Comparison of ENCODE assay signal across 8 cellular contexts in the genomic region with DNA sequence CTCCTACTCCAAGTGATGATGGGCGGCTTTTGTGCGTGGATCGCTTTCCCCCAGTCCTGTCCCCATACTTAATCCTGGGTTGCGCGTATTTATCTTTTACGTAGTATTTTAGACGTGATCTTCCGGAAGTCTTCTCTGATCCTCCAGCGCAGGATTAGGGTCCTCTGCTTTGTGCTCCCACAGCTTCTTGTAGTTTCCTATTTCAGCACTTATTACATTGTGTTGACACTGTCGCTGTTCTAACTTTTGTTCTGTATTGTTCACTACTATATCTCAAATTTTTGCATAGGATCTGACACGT. TPM values are rescaled to one million over a fixed set of nuclear protein-coding genes. Genes with fewer than 3 reads are reported as not detected.
DNase-seq lines count a peak whose midpoint lies in the region; ATAC-seq, FAIRE-seq and TF ChIP-seq lines count a peak whose summit lies in the region.

No MANE protein-coding gene starts in this region.

- H3K36me3 ChIP-seq in kidney (ENCODE audit: control insufficient read depth in 1 of 2, insufficient read depth in 2 of 2, low read length in 2 of 2): peaks cover 29 to 34% of the 10 kb centered on the region in 2 donors
- H3K36me3 ChIP-seq in tibial nerve: peaks cover 0 to 69% (median 14%) of the 10 kb centered on the region in 3 donors

- no peaks in the 10 kb centered on the region for H3K9me3 ChIP-seq in kidney (ENCODE audit: control insufficient read depth in 1 of 2, low read length in 2 of 2)
- H3K9me3 ChIP-seq in tibial nerve: no peaks in the 10 kb centered on the region

- H3K27ac ChIP-seq in kidney (ENCODE audit: low read depth in 2 of 2, low read length in 2 of 2): peak overlapping the region; percentile 45 to 56
- peak overlapping the region; percentile 42 to 92 (median 86) for H3K27ac ChIP-seq in tibial nerve

- no peaks in the 10 kb centered on the region for H3K27me3 ChIP-seq in tibial nerve

- H3K27me3 Mint-ChIP-seq in activated T-cell treated with anti-CD3 and anti-CD28 coated beads, Interleukin-2, amount 50 U/mL, for 24 hours: no peaks in the 10 kb centered on the region
- H3K27me3 Mint-ChIP-seq in activated T-helper 2 cell treated with anti-CD3 and anti-CD28 coated beads, Interferon-gamma antibody, Interleukin-2, Interleukin-4, amounts not matched to agents 10 μg/mL and 5 μg/mL and 100 μg/mL, durations not matched to agents 14 hours and 24 hours and 36 hours (ENCODE audit: low read depth): no peaks in the 10 kb centered on the region

- ATAC-seq in HG02588 (IDR thresholded peaks at IDR 0.05; ENCODE audit: unreplicated experiment): no peak

- 1% methylated on average over 11 of the region's 11 CpGs for WGBS in tibial nerve, 2 donors

- H3K4me3 ChIP-seq in kidney (ENCODE audit: low read length in 2 of 2) (peak overlapping the region; percentile 92 to 99), tibial nerve (peak overlapping the region; percentile 57 to 96 (median 93))

- TF ChIP-seq EP300 in tibial nerve (IDR thresholded peaks at IDR 0.05): no peak

- H3K4me1 ChIP-seq in kidney (ENCODE audit: control insufficient read depth in 1 of 2, insufficient read depth in 1 of 2, low read depth in 1 of 2, low read length in 2 of 2) (peaks cover 5 to 14% of the 10 kb centered on the region in 2 donors), tibial nerve (peaks cover 0 to 56% (median 25%) of the 10 kb centered on the region in 4 donors)

- H3K9ac ChIP-seq in kidney (ENCODE audit: low read length in 2 of 2): peak overlapping the region; percentile 73 to 89

- peaks cover 44% of the 10 kb centered on the region for H3K4me1 Mint-ChIP-seq in activated T-cell treated with anti-CD3 and anti-CD28 coated beads, Interleukin-2, amount 50 U/mL, for 24 hours (ENCODE audit: low read depth)
- peaks cover 16% of the 10 kb centered on the region for H3K4me1 Mint-ChIP-seq in activated T-helper 2 cell treated with anti-CD3 and anti-CD28 coated beads, Interferon-gamma antibody, Interleukin-2, Interleukin-4, amounts not matched to agents 10 μg/mL and 5 μg/mL and 100 μg/mL, durations not matched to agents 14 hours and 24 hours and 36 hours (ENCODE audit: low read depth)

- H3K27ac Mint-ChIP-seq in activated T-cell treated with anti-CD3 and anti-CD28 coated beads, Interleukin-2, amount 50 U/mL, for 24 hours: peak overlapping the region; percentile 98
- peak overlapping the region; percentile 99 for H3K27ac Mint-ChIP-seq in activated T-helper 2 cell treated with anti-CD3 and anti-CD28 coated beads, Interferon-gamma antibody, Interleukin-2, Interleukin-4, amounts not matched to agents 10 μg/mL and 5 μg/mL and 100 μg/mL, durations not matched to agents 14 hours and 24 hours and 36 hours

- TF ChIP-seq CTCF in kidney (IDR thresholded peaks at IDR 0.05; ENCODE audit: borderline replicate concordance, extremely low read depth, insufficient read depth) (no peak), tibial nerve (IDR thresholded peaks at IDR 0.05) (no peak)

- peak overlapping the region; percentile 99 for H3K4me3 Mint-ChIP-seq in activated T-cell treated with anti-CD3 and anti-CD28 coated beads, Interleukin-2, amount 50 U/mL, for 24 hours
- peak overlapping the region; percentile 99 for H3K4me3 Mint-ChIP-seq in activated T-helper 2 cell treated with anti-CD3 and anti-CD28 coated beads, Interferon-gamma antibody, Interleukin-2, Interleukin-4, amounts not matched to agents 10 μg/mL and 5 μg/mL and 100 μg/mL, durations not matched to agents 14 hours and 24 hours and 36 hours (ENCODE audit: low read depth)

- intact Hi-C loops in activated T-helper 2 cell treated with anti-CD3 and anti-CD28 coated beads, Interferon-gamma antibody, Interleukin-2, Interleukin-4, amounts not matched to agents 10 μg/mL and 5 μg/mL and 100 μg/mL, durations not matched to agents 14 hours and 24 hours and 36 hours (cut with micrococcal nuclease): loop anchor here (5.0 kb wide), 1 partner anchor 914 kb away; no protein-coding TSS in a partner anchor
- intact Hi-C loops in kidney (cut with DNase I): loop anchor here (10.0 kb wide), 1 partner anchor 103 kb away; a partner anchor contains a TSS

- peaks cover 95% of the 10 kb centered on the region for H3K36me3 Mint-ChIP-seq in activated T-cell treated with anti-CD3 and anti-CD28 coated beads, Interleukin-2, amount 50 U/mL, for 24 hours (ENCODE audit: low read depth)
- peaks cover 72% of the 10 kb centered on the region for H3K36me3 Mint-ChIP-seq in activated T-helper 2 cell treated with anti-CD3 and anti-CD28 coated beads, Interferon-gamma antibody, Interleukin-2, Interleukin-4, amounts not matched to agents 10 μg/mL and 5 μg/mL and 100 μg/mL, durations not matched to agents 14 hours and 24 hours and 36 hours (ENCODE audit: low read depth)

- no peaks in the 10 kb centered on the region for H3K9me3 Mint-ChIP-seq in activated T-cell treated with anti-CD3 and anti-CD28 coated beads, Interleukin-2, amount 50 U/mL, for 24 hours
- H3K9me3 Mint-ChIP-seq in activated T-helper 2 cell treated with anti-CD3 and anti-CD28 coated beads, Interferon-gamma antibody, Interleukin-2, Interleukin-4, amounts not matched to agents 10 μg/mL and 5 μg/mL and 100 μg/mL, durations not matched to agents 14 hours and 24 hours and 36 hours: no peaks in the 10 kb centered on the region

- FAIRE-seq in kidney (lab: Jason Lieb, UNC): no peak

- DNase-seq in activated T-cell treated with anti-CD3 and anti-CD28 coated beads, Interleukin-2, amount 50 U/mL, for 24 hours: no peak
- no peak for DNase-seq in activated T-cell treated with anti-CD3 and anti-CD28 coated beads, Interleukin-2, amount 50 U/mL, for 48 hours
- no peak for DNase-seq in activated T-helper 2 cell treated with anti-CD3 and anti-CD28 coated beads, Interferon-gamma antibody, Interleukin-2, Interleukin-4, amounts not matched to agents 10 μg/mL and 5 μg/mL and 100 μg/mL, durations not matched to agents 14 hours and 24 hours and 36 hours (ENCODE audit: low spot score)
- no peak for DNase-seq in kidney
- no peak for DNase-seq in tibial nerve (ENCODE audit: low spot score in 2 of 2)
- DNase-seq in occipital lobe (lab: John Stamatoyannopoulos, UW): no peak
- DNase-seq in cerebellum (ENCODE audit: low spot score): no peak

- no peak for TF ChIP-seq POLR2A in tibial nerve (IDR thresholded peaks at IDR 0.05)

RNA-seq across cellular contexts. Expression of a gene that starts 0.5 kb away (rescaled TPM):
- total RNA-seq in activated T-helper 2 cell treated with anti-CD3 and anti-CD28 coated beads, Interferon-gamma antibody, Interleukin-2, Interleukin-4, amounts not matched to agents 10 μg/mL and 5 μg/mL and 100 μg/mL, durations not matched to agents 14 hours and 24 hours and 36 hours: 111 and 119 TPM in 2 replicates
- total RNA-seq in kidney (76.9 TPM), tibial nerve (100 to 1,000 TPM in 2 of 4 donors, 10 to 100 TPM in 2; 91.6 to 142 (median 108) TPM), occipital lobe (55.7 TPM), cerebellum (56.3 TPM)
- 72.5 TPM for polyA plus RNA-seq in kidney (ENCODE audit: insufficient read depth, low read depth, low replicate concordance)

RNA-seq across cellular contexts. Expression of a gene that starts 0.7 kb away (rescaled TPM):
- total RNA-seq in activated T-helper 2 cell treated with anti-CD3 and anti-CD28 coated beads, Interferon-gamma antibody, Interleukin-2, Interleukin-4, amounts not matched to agents 10 μg/mL and 5 μg/mL and 100 μg/mL, durations not matched to agents 14 hours and 24 hours and 36 hours: 63.0 and 65.6 TPM in 2 replicates
- 56.8 TPM for total RNA-seq in kidney
- polyA plus RNA-seq in kidney (ENCODE audit: insufficient read depth, low read depth, low replicate concordance): 326 TPM
- 10 to 100 TPM; 52.2 to 80.6 (median 64.3) TPM for total RNA-seq in tibial nerve
- total RNA-seq in occipital lobe: 27.8 TPM
- 29.2 TPM for total RNA-seq in cerebellum

RNA-seq across cellular contexts. Expression of a gene that starts 8.8 kb away (rescaled TPM):
- 40.2 and 40.7 TPM in 2 replicates for total RNA-seq in activated T-helper 2 cell treated with anti-CD3 and anti-CD28 coated beads, Interferon-gamma antibody, Interleukin-2, Interleukin-4, amounts not matched to agents 10 μg/mL and 5 μg/mL and 100 μg/mL, durations not matched to agents 14 hours and 24 hours and 36 hours
- total RNA-seq in kidney (19.0 TPM), tibial nerve (100 to 1,000 TPM in 1 of 4 donors, 10 to 100 TPM in 3; 72.8 to 129 (median 93.0) TPM), occipital lobe (7.5 TPM), cerebellum (12.3 TPM)
- 7.6 TPM for polyA plus RNA-seq in kidney (ENCODE audit: insufficient read depth, low read depth, low replicate concordance)

RNA-seq across cellular contexts. Expression of a gene that starts 15.1 kb away (rescaled TPM):
- total RNA-seq in activated T-helper 2 cell treated with anti-CD3 and anti-CD28 coated beads, Interferon-gamma antibody, Interleukin-2, Interleukin-4, amounts not matched to agents 10 μg/mL and 5 μg/mL and 100 μg/mL, durations not matched to agents 14 hours and 24 hours and 36 hours: 0.39 TPM in 2 replicates
- total RNA-seq in kidney: 68.8 TPM
- 43.8 TPM for polyA plus RNA-seq in kidney (ENCODE audit: insufficient read depth, low read depth, low replicate concordance)
- total RNA-seq in tibial nerve: 10 to 100 TPM; 54.6 to 81.0 (median 77.0) TPM
- 15.4 TPM for total RNA-seq in occipital lobe
- total RNA-seq in cerebellum: 17.6 TPM

RNA-seq across cellular contexts. Expression of a gene that starts 16.6 kb away (rescaled TPM):
- 39.1 and 40.0 TPM in 2 replicates for total RNA-seq in activated T-helper 2 cell treated with anti-CD3 and anti-CD28 coated beads, Interferon-gamma antibody, Interleukin-2, Interleukin-4, amounts not matched to agents 10 μg/mL and 5 μg/mL and 100 μg/mL, durations not matched to agents 14 hours and 24 hours and 36 hours
- 20.8 TPM for total RNA-seq in kidney
- 13.7 TPM for polyA plus RNA-seq in kidney (ENCODE audit: insufficient read depth, low read depth, low replicate concordance)
- total RNA-seq in tibial nerve: 10 to 100 TPM; 15.1 to 33.0 (median 21.1) TPM
- total RNA-seq in occipital lobe: 14.2 TPM
- 12.5 TPM for total RNA-seq in cerebellum
